ENCODE assay signal across 16 cellular contexts in the genomic region with DNA sequence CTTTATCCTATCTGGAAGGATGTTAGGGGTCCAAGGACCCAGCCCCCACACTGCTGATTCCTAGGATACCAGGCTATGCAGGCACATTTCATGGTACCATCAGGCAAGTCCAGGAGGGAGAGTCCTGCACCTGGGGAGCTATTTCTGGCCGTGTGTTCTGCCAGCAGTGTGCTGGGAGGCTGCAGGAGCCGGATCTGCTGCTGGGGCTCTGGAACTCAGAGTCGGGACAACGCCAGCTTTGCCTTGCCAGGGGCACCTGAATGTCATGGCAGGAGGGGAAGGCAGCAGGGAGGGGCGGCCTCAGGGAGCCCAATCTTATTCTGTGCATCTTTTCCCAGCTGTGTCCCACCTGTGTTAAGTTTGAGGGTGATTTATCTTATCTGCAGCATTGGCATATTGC. TPM values are rescaled to one million over a fixed set of nuclear protein-coding genes. Genes with fewer than 3 reads are reported as not detected.
A peak's percentile ranks its signal among the peaks of the same experiment; 100 is the strongest.
DNase-seq lines count a peak whose midpoint lies in the region; ATAC-seq and TF ChIP-seq lines count a peak whose summit lies in the region.
"Had no signal": no experiment of that assay in that cellular context is flagged by ENCODE, and none has a peak within 500 bp of the region (broad histone marks: within the 10 kb centered on the region; RNA-seq: fewer than 3 reads in every experiment).

No MANE protein-coding gene starts in this region.

- no peaks in the 10 kb centered on the region for H3K36me3 ChIP-seq in heart left ventricle
- H3K36me3 ChIP-seq: HAP-1 had no signal

- TF ChIP-seq POLR2A in heart left ventricle (IDR thresholded peaks at IDR 0.05) = no peak

- peaks cover 0 to 7% (median 0%) of the 10 kb centered on the region in 12 donors for H3K4me1 ChIP-seq in heart left ventricle
- H3K4me1 ChIP-seq: Caco-2, HAP-1 had no signal

- WGBS in heart left ventricle, 4 donors = 23 to 50% (median 35%) methylated on average over 4 to 5 of the region's 5 CpGs

- H3K4me3 ChIP-seq in heart left ventricle = no peak overlapping the region
- H3K4me3 ChIP-seq: GM23338, HAP-1 had no signal

- no peak overlapping the region for H3K27ac ChIP-seq in heart left ventricle

- ATAC-seq in heart left ventricle (peak in 3 of 4 donors; percentile 48 to 78 (median 75)), left ventricle myocardium superior (peak; percentile 97), GM18517 (IDR thresholded peaks at IDR 0.05; ENCODE audit: unreplicated experiment) (no peak)
- ATAC-seq: CD8-positive, alpha-beta T cell; GM23338 had no signal

- peak in 2 of 5 donors; percentile 57 to 73 for DNase-seq in heart left ventricle
- no peak for DNase-seq in cardiac septum (ENCODE audit: low spot score)
- peak; percentile 94 for DNase-seq in cerebellar cortex (ENCODE audit: low spot score)
- DNase-seq in left ventricle myocardium superior = peak; percentile 71
- DNase-seq in GOT3 (lab: John Stamatoyannopoulos, UW) = no peak
- no peak for DNase-seq in DMS79 treated with DMSO at 0.1 percent for 48 hours (lab: John Stamatoyannopoulos, UW)
- DNase-seq: Caco-2; CD8-positive, alpha-beta T cell had no signal

- H3K9me3 ChIP-seq in heart left ventricle = no peaks in the 10 kb centered on the region
- H3K9me3 ChIP-seq: Caco-2, HAP-1 had no signal

- H3K27me3 ChIP-seq in heart left ventricle = peaks cover 0 to 26% (median 0%) of the 10 kb centered on the region in 9 donors

- intact Hi-C loops in heart left ventricle (cut with DNase I) (no loop called here), cardiac septum (cut with DNase I) (no loop called here), left ventricle myocardium superior (cut with micrococcal nuclease) (no loop called here)

- TF ChIP-seq CTCF in heart left ventricle (IDR thresholded peaks at IDR 0.05) = no peak

RNA-seq across cellular contexts. Expression of gene SRRM4, which starts 17.8 kb away (rescaled TPM):
- total RNA-seq in heart left ventricle (under 1 TPM in 8 of 9 donors, not detected in 1; 0.08 to 0.57 (median 0.27) TPM), cardiac septum (0.59 TPM), left ventricle myocardium superior (0.42 TPM)
- under 1 TPM; 0.04 to 0.42 TPM for polyA plus RNA-seq in heart left ventricle
- total RNA-seq: A673; Caco-2; CD8-positive, alpha-beta T cell; HT1080 had no signal
- polyA plus RNA-seq: BJ, CD14-positive monocyte, IgD-negative memory B cell had no signal

Comparison
In these comparisons a context has a peak if more than half of its experiments do, and no peak if none do; other contexts are left out.
1. DNase-seq: peak in cerebellar cortex (single experiment) and left ventricle myocardium superior (single experiment); none in cardiac septum (single experiment), GOT3 (single experiment) and DMS79 treated with DMSO at 0.1 percent for 48 hours (single experiment).